In genomic region chr6:1913572-1913971, GRCh38 we compare ENCODE assay signal across 24 cellular contexts.
"Had no signal": no experiment of that assay in that cellular context is flagged by ENCODE, and none has a peak within 500 bp of the region (broad histone marks: within the 10 kb centered on the region; RNA-seq: fewer than 3 reads in every experiment).

No MANE protein-coding gene starts in this region.

- H3K36me3 Mint-ChIP-seq: brain had no signal

- H3K4me1 ChIP-seq: sigmoid colon, uterus had no signal

- H3K9me3 ChIP-seq: mucosa of descending colon, sigmoid colon, testis, uterus had no signal

- H3K36me3 ChIP-seq: sigmoid colon, uterus had no signal

- H3K27me3 ChIP-seq: foreskin keratinocyte, sigmoid colon, testis, uterus had no signal

- H3K27ac Mint-ChIP-seq: activated CD4-positive, alpha-beta memory T cell treated with anti-CD3 and anti-CD28 coated beads for 36 hours; activated naive CD4-positive, alpha-beta T cell treated with anti-CD3 and anti-CD28 coated beads, Interleukin-2, amount 50 U/mL, for 24 hours; brain; stimulated activated naive B cell treated with anti-CD40 and anti-IgM and Interleukin-4, amounts not matched to agents 10 μg/mL and 1 μg/mL and 100 μg/mL, for 72 hours; T-helper 17 cell had no signal

- DNase-seq: activated CD4-positive, alpha-beta memory T cell treated with anti-CD3 and anti-CD28 coated beads for 36 hours; activated CD4-positive, alpha-beta T cell treated with anti-CD3 and anti-CD28 coated beads for 48 hours; activated CD4-positive, CD25-positive, alpha-beta regulatory T cell; activated gamma-delta T cell treated with Interleukin-2 at 50 U/mL for 16 hours; anterior cingulate cortex; dermis blood vessel endothelial cell; effector CD8-positive, alpha-beta T cell; erythroblast; foreskin keratinocyte; hypothalamus; mucosa of descending colon; nucleus accumbens; posterior cingulate gyrus; sigmoid colon; stimulated activated CD4-positive, alpha-beta T cell treated with anti-CD3 and anti-CD28 coated beads, Interleukin-2, amount 100 ng/mL, for 48 hours; stimulated activated CD8-positive, alpha-beta memory T cell treated with anti-CD3 and anti-CD28 coated beads, Interleukin-4, amount 100 ng/mL, for 48 hours; stimulated activated naive B cell treated with anti-CD40 and anti-IgM and Interleukin-4, amounts not matched to agents 10 μg/mL and 1 μg/mL and 100 μg/mL, for 72 hours; T-helper 17 cell; testis; trophoblast cell; uterus had no signal

- H3K4me2 ChIP-seq: smooth muscle cell had no signal

- H3K4me3 ChIP-seq: mucosa of descending colon, sigmoid colon, smooth muscle cell, testis, uterus had no signal

- H3K27me3 Mint-ChIP-seq: activated CD4-positive, alpha-beta memory T cell treated with anti-CD3 and anti-CD28 coated beads for 36 hours; activated naive CD4-positive, alpha-beta T cell treated with anti-CD3 and anti-CD28 coated beads, Interleukin-2, amount 50 U/mL, for 24 hours; brain; stimulated activated naive B cell treated with anti-CD40 and anti-IgM and Interleukin-4, amounts not matched to agents 10 μg/mL and 1 μg/mL and 100 μg/mL, for 72 hours; T-helper 17 cell had no signal

- H3K27ac ChIP-seq: foreskin keratinocyte, sigmoid colon, testis, uterus had no signal

- H3K9me3 Mint-ChIP-seq: activated CD4-positive, alpha-beta memory T cell treated with anti-CD3 and anti-CD28 coated beads for 36 hours; activated naive CD4-positive, alpha-beta T cell treated with anti-CD3 and anti-CD28 coated beads, Interleukin-2, amount 50 U/mL, for 24 hours; stimulated activated naive B cell treated with anti-CD40 and anti-IgM and Interleukin-4, amounts not matched to agents 10 μg/mL and 1 μg/mL and 100 μg/mL, for 72 hours had no signal

- H3K4me3 Mint-ChIP-seq: activated CD4-positive, alpha-beta memory T cell treated with anti-CD3 and anti-CD28 coated beads for 36 hours; activated naive CD4-positive, alpha-beta T cell treated with anti-CD3 and anti-CD28 coated beads, Interleukin-2, amount 50 U/mL, for 24 hours; brain; stimulated activated naive B cell treated with anti-CD40 and anti-IgM and Interleukin-4, amounts not matched to agents 10 μg/mL and 1 μg/mL and 100 μg/mL, for 72 hours; T-helper 17 cell had no signal
